In the genomic region with DNA sequence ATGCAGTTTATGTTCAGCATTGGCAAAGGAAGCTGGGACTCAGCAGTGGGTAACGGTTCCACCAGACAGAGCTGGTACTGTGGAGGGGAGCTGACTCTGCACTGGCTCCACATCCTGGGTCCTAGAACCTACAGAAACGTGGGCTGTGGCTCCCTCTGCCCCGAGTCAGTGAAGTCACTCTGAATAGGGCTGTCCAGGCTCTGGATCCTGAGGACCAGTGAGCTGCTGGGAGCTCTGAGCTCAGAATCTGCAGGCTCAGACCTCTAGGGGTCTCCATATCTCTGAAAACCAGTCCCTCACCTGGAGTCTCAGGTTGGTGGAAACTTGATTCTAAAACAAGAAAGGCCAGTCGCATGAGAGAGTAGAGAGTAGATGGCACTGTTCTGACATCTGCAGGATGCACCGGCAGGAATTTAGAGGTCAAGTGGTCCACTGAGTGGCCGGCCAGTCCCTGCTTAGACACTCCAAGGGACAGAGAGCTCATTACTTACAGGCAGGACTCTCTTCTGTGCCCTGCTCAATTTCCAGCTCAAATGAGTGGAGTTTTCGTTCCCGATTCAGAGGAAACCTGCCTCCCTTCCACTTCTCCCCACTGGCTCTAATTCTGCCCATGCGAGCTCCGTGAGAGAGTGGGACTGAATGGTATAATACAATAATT, we compare ENCODE assay signal across 10 cellular contexts. TPM values are rescaled to one million over a fixed set of nuclear protein-coding genes. Genes with fewer than 3 reads are reported as not detected.
DNase-seq lines count a peak whose midpoint lies in the region; ATAC-seq and TF ChIP-seq lines count a peak whose summit lies in the region.
"Had no signal": no experiment of that assay in that cellular context is flagged by ENCODE, and none has a peak within 500 bp of the region (broad histone marks: within the 10 kb centered on the region; RNA-seq: fewer than 3 reads in every experiment).

No MANE protein-coding gene starts in this region.

- H3K36me3 ChIP-seq in testis (ENCODE audit: low read depth, missing control alignments), result no peaks in the 10 kb centered on the region
- H3K36me3 ChIP-seq: BLaER1, Peyer's patch had no signal

- H3K4me1 ChIP-seq in testis, result no peaks in the 10 kb centered on the region
- H3K4me1 ChIP-seq: Peyer's patch had no signal

- WGBS in testis, 2 donors, result 74 to 75% methylated on average over 9 to 10 of the region's 10 CpGs

- DNase-seq in SIG-M5 treated with dmso at 0.1 percent for 504 hours (lab: John Stamatoyannopoulos, UW; ENCODE audit: unreplicated experiment), result peak; percentile 12
- no peak for DNase-seq in SIG-M5 (lab: John Stamatoyannopoulos, UW)
- peak; percentile 3 for DNase-seq in NCI-H82 treated with DMSO at 0.1 percent for 48 hours (lab: John Stamatoyannopoulos, UW; ENCODE audit: unreplicated experiment)
- DNase-seq in fibroblast of pulmonary artery (ENCODE audit: low read depth), result no peak
- no peak for DNase-seq in stimulated activated naive CD8-positive, alpha-beta T cell treated with anti-CD3 and anti-CD28 coated beads, Interleukin-15, Interleukin-2, amounts not matched to agents 100 U/mL and 50 U/mL, for 24 hours
- no peak for DNase-seq in testis
- DNase-seq: Peyer's patch had no signal

- H3K4me3 ChIP-seq in fibroblast of pulmonary artery (replicated peaks; ENCODE audit: low read depth, low read length) (no peak overlapping the region), testis (no peak overlapping the region)
- H3K4me3 ChIP-seq: BLaER1, Peyer's patch had no signal

- intact Hi-C loops in testis (cut with DNase I; ENCODE audit: low total_unique reads), result no loop called here

- TF ChIP-seq POLR2A in testis (IDR thresholded peaks at IDR 0.05), result no peak

- no peaks in the 10 kb centered on the region for H3K9me3 ChIP-seq in testis
- H3K9me3 ChIP-seq: Peyer's patch had no signal

- no peak overlapping the region for H3K27ac ChIP-seq in testis
- H3K27ac ChIP-seq: BLaER1, Peyer's patch had no signal

- H3K27me3 ChIP-seq in testis, result no peaks in the 10 kb centered on the region
- H3K27me3 ChIP-seq: BLaER1, Peyer's patch had no signal

- TF ChIP-seq CTCF in fibroblast of pulmonary artery (IDR thresholded peaks at IDR 0.05; ENCODE audit: low read length, missing control alignments) (peak; percentile 26), testis (IDR thresholded peaks at IDR 0.05) (no peak)

- peak; percentile 36 for ATAC-seq in stimulated activated naive CD8-positive, alpha-beta T cell treated with anti-CD3 and anti-CD28 coated beads, Interleukin-15, Interleukin-2, amounts not matched to agents 100 U/mL and 50 U/mL, for 24 hours
- ATAC-seq in GM18511 (IDR thresholded peaks at IDR 0.05; ENCODE audit: unreplicated experiment) (no peak), HG02973 (IDR thresholded peaks at IDR 0.05; ENCODE audit: unreplicated experiment) (no peak)

RNA-seq across cellular contexts. Expression of a gene that starts 18.6 kb away (rescaled TPM):
- 1 to 10 TPM; 2.8 to 6.6 TPM for total RNA-seq in testis
- 2.6 TPM for polyA plus RNA-seq in testis (ENCODE audit: insufficient read depth, low read depth, low replicate concordance)
- total RNA-seq: Peyer's patch had no signal

RNA-seq across cellular contexts. Expression of a gene that starts 31.9 kb away (rescaled TPM):
- total RNA-seq in testis, result 100 to 1,000 TPM; 110 to 136 TPM
- polyA plus RNA-seq in testis (ENCODE audit: insufficient read depth, low read depth, low replicate concordance), result 143 TPM

Comparison
In these comparisons a context has a peak if more than half of its experiments do, and no peak if none do; other contexts are left out.
1. DNase-seq: peak in SIG-M5 treated with dmso at 0.1 percent for 504 hours (single experiment) and NCI-H82 treated with DMSO at 0.1 percent for 48 hours (single experiment); none in SIG-M5 (single experiment), fibroblast of pulmonary artery (single experiment), stimulated activated naive CD8-positive, alpha-beta T cell treated with anti-CD3 and anti-CD28 coated beads, Interleukin-15, Interleukin-2, amounts not matched to agents 100 U/mL and 50 U/mL, for 24 hours (single experiment) and testis (single experiment).